In the genomic region with DNA sequence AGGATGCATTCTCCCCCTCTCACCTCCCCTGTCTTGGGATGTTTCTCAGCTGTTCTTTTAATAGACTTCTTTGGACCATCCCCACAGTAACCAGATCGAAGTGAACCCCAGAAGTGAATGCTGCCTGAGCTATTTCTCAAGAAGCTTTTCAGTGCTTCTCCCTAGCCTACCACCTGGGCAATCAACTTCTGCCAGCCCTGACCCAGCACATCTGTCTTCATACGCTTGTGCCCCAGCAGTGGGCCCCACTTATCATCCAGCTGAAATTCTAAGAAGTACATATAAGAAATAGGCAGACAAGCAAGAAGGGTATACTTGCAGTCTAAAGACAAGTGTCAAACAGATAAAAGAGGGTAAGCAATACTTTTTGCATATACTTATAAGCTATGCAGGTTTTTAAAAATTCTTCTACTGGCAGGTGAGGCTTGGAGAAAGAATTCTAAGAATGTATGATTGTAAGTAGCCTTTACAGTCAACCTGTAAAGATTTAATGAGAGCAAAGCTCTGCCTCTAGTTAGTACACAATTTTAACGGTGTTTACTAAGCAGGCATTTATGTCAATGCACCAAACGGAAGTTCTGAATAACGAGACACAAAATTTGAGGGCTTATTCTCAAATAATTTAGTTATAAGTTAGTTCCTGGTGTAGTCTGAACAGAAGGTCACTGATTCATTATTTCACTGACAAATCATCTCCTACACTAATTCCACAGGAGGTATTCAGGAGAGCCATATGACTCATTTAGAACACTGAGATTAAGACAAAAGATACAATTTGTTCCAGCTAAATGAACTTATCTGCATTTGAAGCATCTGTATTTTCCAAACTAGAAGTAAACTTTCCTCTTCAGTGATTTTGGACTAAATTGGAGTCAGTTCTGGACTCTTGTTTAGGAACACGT, we compare ENCODE assay signal across 12 cellular contexts.
DNase-seq lines count a peak whose midpoint lies in the region; ATAC-seq and TF ChIP-seq lines count a peak whose summit lies in the region.
"Had no signal": no experiment of that assay in that cellular context is flagged by ENCODE, and none has a peak within 500 bp of the region (broad histone marks: within the 10 kb centered on the region; RNA-seq: fewer than 3 reads in every experiment).

No MANE protein-coding gene starts in this region.

- H3K4me3 ChIP-seq in astrocyte of the cerebellum (ENCODE audit: low read depth, low read length) (no peak overlapping the region), stomach (no peak overlapping the region)
- H3K4me3 ChIP-seq: HAP-1 had no signal

- no peak for TF ChIP-seq POLR2A in stomach (IDR thresholded peaks at IDR 0.05)

- no peak for TF ChIP-seq CTCF in astrocyte of the cerebellum (IDR thresholded peaks at IDR 0.05; ENCODE audit: low read depth, low read length, missing control alignments)
- no peak for TF ChIP-seq CTCF in stomach (IDR thresholded peaks at IDR 0.05)

- intact Hi-C loops in stomach (cut with DNase I; ENCODE audit: low total_unique reads): no loop called here

- in situ Hi-C loops in astrocyte of the cerebellum (cut with HindIII; ENCODE audit: low sequenced_read_pairs): no loop called here

- 83 to 90% (median 86%) methylated on average over 6 of the region's 6 CpGs for WGBS in stomach, 5 donors

- no peaks in the 10 kb centered on the region for H3K27me3 ChIP-seq in stomach

- no peaks in the 10 kb centered on the region for H3K4me1 ChIP-seq in stomach

- no peaks in the 10 kb centered on the region for H3K36me3 ChIP-seq in stomach
- H3K36me3 ChIP-seq: HAP-1 had no signal

- DNase-seq in DMS 273 (lab: John Stamatoyannopoulos, UW; ENCODE audit: unreplicated experiment): peak; percentile 0
- DNase-seq in DMS 273 treated with DMSO at 0.1 percent for 48 hours (lab: John Stamatoyannopoulos, UW): no peak
- peak; percentile 5 for DNase-seq in astrocyte of the cerebellum (ENCODE audit: low read depth)
- DNase-seq in glomerular visceral epithelial cell (ENCODE audit: extremely low spot score): peak; percentile 12
- DNase-seq in stomach: no peak
- DNase-seq in 8988T: no peak
- DNase-seq: activated CD4-positive, CD25-positive, alpha-beta regulatory T cell treated with anti-CD3 and anti-CD28 coated beads, Interleukin-2, amount 50 U/mL, for 72 hours; head of caudate nucleus; substantia nigra had no signal

- H3K27ac ChIP-seq in stomach: no peak overlapping the region

- TF ChIP-seq EP300 in stomach (IDR thresholded peaks at IDR 0.05): no peak

- ATAC-seq in HG03521 (IDR thresholded peaks at IDR 0.05; ENCODE audit: unreplicated experiment) (no peak), GM21526 (IDR thresholded peaks at IDR 0.05; ENCODE audit: low FRiP score, unreplicated experiment) (no peak)

- no peaks in the 10 kb centered on the region for H3K9me3 ChIP-seq in stomach
- H3K9me3 ChIP-seq: HAP-1 had no signal

Comparison
In these comparisons a context has a peak if more than half of its experiments do, and no peak if none do; other contexts are left out.
1. DNase-seq: peak in DMS 273 (single experiment), astrocyte of the cerebellum (single experiment) and glomerular visceral epithelial cell (single experiment); none in DMS 273 treated with DMSO at 0.1 percent for 48 hours (single experiment), stomach (single experiment) and 8988T (single experiment).